Comparison of ENCODE assay signal across 8 cellular contexts in the genomic region with DNA sequence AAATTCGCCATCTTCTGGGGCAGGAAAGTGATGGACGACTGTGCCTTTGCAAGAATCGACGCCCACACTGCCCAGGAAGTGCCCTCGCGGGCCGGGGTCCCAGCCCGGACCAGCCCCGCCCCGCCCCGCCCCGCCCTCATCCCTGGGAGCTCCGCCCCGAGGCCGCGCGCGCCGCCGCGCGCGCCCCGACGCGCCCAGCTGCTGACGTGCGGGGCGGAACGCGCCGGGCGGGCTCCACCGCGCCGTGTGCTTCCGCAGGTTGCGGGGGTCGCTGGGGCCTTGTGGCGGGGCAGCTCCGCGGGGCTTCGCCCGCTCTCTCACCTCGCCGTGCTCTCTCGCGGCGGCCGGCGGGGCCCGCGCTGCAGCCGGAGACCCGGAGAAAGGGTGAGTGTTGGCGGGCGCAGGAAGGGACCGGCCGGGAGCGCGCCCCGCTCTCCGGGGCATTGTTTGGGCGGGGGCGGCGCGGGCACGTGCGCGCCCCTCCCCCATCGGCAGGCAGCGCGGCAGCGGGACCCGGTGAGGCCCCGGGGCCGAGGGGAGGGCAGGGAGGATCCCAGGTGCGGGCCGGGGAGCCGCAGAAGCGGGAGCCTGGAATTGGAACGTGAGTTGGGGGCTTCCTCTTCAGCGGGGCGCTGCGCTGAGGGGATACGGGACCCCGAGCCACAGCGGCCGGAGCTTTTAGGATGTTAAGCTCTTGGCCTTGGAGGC. TPM values are rescaled to one million over a fixed set of nuclear protein-coding genes. Genes with fewer than 3 reads are reported as not detected.
DNase-seq lines count a peak whose midpoint lies in the region; ATAC-seq and TF ChIP-seq lines count a peak whose summit lies in the region.

A gene (plus strand): TSS at position 188 of the 708 bp plus-strand sequence. CDS start 17,366 bp downstream, outside the sequence.

- intact Hi-C loops in stomach (cut with DNase I; ENCODE audit: low total_unique reads) = no loop called here

- ATAC-seq in GM21529 (IDR thresholded peaks at IDR 0.05; ENCODE audit: unreplicated experiment) = peak; percentile 72

- no peaks in the 10 kb centered on the region for H3K27me3 Mint-ChIP-seq in IgD-negative memory B cell
- no peaks in the 10 kb centered on the region for H3K27me3 Mint-ChIP-seq in neural crest cell (ENCODE audit: low read depth)

- peaks cover 24 to 26% (median 25%) of the 10 kb centered on the region in 3 donors for H3K4me1 Mint-ChIP-seq in IgD-negative memory B cell
- H3K4me1 Mint-ChIP-seq in neural crest cell = peaks cover 40% of the 10 kb centered on the region

- H3K9me3 Mint-ChIP-seq in IgD-negative memory B cell = no peaks in the 10 kb centered on the region
- no peaks in the 10 kb centered on the region for H3K9me3 Mint-ChIP-seq in neural crest cell

- no peaks in the 10 kb centered on the region for H3K27me3 ChIP-seq in stomach

- H3K36me3 ChIP-seq in stomach = no peaks in the 10 kb centered on the region

- TF ChIP-seq CTCF in foreskin fibroblast (IDR thresholded peaks at IDR 0.05; ENCODE audit: low read depth, low read length) = no peak
- TF ChIP-seq CTCF in neural crest cell (conservative IDR thresholded peaks at IDR 0.05) = no peak
- no peak for TF ChIP-seq CTCF in stomach (IDR thresholded peaks at IDR 0.05)

- peak within 1 kb of the TSS; percentile 91 to 97 (median 94) for H3K27ac ChIP-seq in stomach

- H3K4me3 Mint-ChIP-seq in IgD-negative memory B cell (peak within 1 kb of the TSS; percentile 87 to 97 (median 96)), neural crest cell (peak within 1 kb of the TSS; percentile 91)

- 0 to 1% (median 1%) methylated on average over 40 to 88 of the region's 89 CpGs for WGBS in stomach, 5 donors

- peak; percentile 69 for DNase-seq in DMS79 treated with DMSO at 0.1 percent for 48 hours (lab: John Stamatoyannopoulos, UW)
- peak; percentile 90 for DNase-seq in activated effector memory CD4-positive, alpha-beta T cell treated with anti-CD3 and anti-CD28 coated beads, Interleukin-2, amount 50 U/mL, for 16 hours
- peak; percentile 76 to 89 for DNase-seq in foreskin fibroblast
- DNase-seq in neural crest cell (ENCODE audit: low read depth, low spot score) = peak; percentile 63
- DNase-seq in stomach = peak; percentile 63

- H3K36me3 Mint-ChIP-seq in IgD-negative memory B cell = no peaks in the 10 kb centered on the region
- peaks cover 7% of the 10 kb centered on the region for H3K36me3 Mint-ChIP-seq in neural crest cell (ENCODE audit: low read depth)

- H3K27ac Mint-ChIP-seq in IgD-negative memory B cell (peak within 1 kb of the TSS; percentile 4 to 94 (median 90)), neural crest cell (ENCODE audit: unreplicated experiment) (peak within 1 kb of the TSS; percentile 5)

- no peaks in the 10 kb centered on the region for H3K9me3 ChIP-seq in stomach

- peak; percentile 84 for TF ChIP-seq POLR2A in Raji (IDR thresholded peaks at IDR 0.05; ENCODE audit: insufficient read depth, low read depth, low read length)
- TF ChIP-seq POLR2A in stomach (IDR thresholded peaks at IDR 0.05) = no peak

- TF ChIP-seq EP300 in stomach (IDR thresholded peaks at IDR 0.05) = no peak

- peaks cover 5 to 33% (median 17%) of the 10 kb centered on the region in 4 donors for H3K4me1 ChIP-seq in stomach

- peak within 1 kb of the TSS; percentile 94 to 95 for H3K4me3 ChIP-seq in foreskin fibroblast (ENCODE audit: low read depth in 1 of 2, low read length in 2 of 2)
- peak within 1 kb of the TSS; percentile 89 to 99 (median 98) for H3K4me3 ChIP-seq in stomach

RNA-seq across cellular contexts. Expression of the gene that starts here (rescaled TPM):
- polyA plus RNA-seq in IgD-negative memory B cell (7.2 TPM), stomach (1 to 10 TPM; 3.1 to 4.4 (median 4.2) TPM)
- total RNA-seq in neural crest cell (61.9 and 64.6 TPM in 2 replicates), stomach (10 to 100 TPM; 18.7 to 68.8 (median 23.5) TPM)

Comparison
In these comparisons a context has a peak if more than half of its experiments do, and no peak if none do; other contexts are left out.
1. Peak in every context shown above with its lines: DNase-seq, ATAC-seq, H3K4me3 ChIP-seq and H3K27ac ChIP-seq.